In genomic region chr1:182388392-182389134, GRCh38 we compare ENCODE assay signal across 11 cellular contexts.
DNase-seq lines count a peak whose midpoint lies in the region; ATAC-seq and TF ChIP-seq lines count a peak whose summit lies in the region.
"Had no signal": no experiment of that assay in that cellular context is flagged by ENCODE, and none has a peak within 500 bp of the region (broad histone marks: within the 10 kb centered on the region; RNA-seq: fewer than 3 reads in every experiment).

No MANE protein-coding gene starts in this region.

- peaks cover 67% of the 10 kb centered on the region for H3K79me2 ChIP-seq in DND-41 (ENCODE audit: insufficient read depth, low read length)
- H3K79me2 ChIP-seq: parathyroid adenoma had no signal

- TF ChIP-seq CTCF in DND-41 (IDR thresholded peaks at IDR 0.05; ENCODE audit: borderline replicate concordance, extremely low read depth, low read length, poor library complexity, severe bottlenecking) (no peak), WI38 (IDR thresholded peaks at IDR 0.05; ENCODE audit: low read depth, low read length) (no peak), retinal pigment epithelial cell (conservative IDR thresholded peaks at IDR 0.05; ENCODE audit: low read depth, low read length) (no peak)

- peak overlapping the region; percentile 82 for H3K27ac ChIP-seq in DND-41 (ENCODE audit: low read length)
- H3K27ac ChIP-seq: parathyroid adenoma had no signal

- no peak overlapping the region for H2AFZ ChIP-seq in DND-41 (ENCODE audit: low read depth, low read length)
- H2AFZ ChIP-seq: parathyroid adenoma had no signal

- peak overlapping the region; percentile 68 for H3K4me2 ChIP-seq in DND-41 (ENCODE audit: insufficient read depth, low read length)

- ATAC-seq in DND-41 (ENCODE audit: insufficient read depth, low read depth) (no peak), GM21390 (IDR thresholded peaks at IDR 0.05; ENCODE audit: unreplicated experiment) (no peak), HG02840 (IDR thresholded peaks at IDR 0.05; ENCODE audit: low FRiP score, unreplicated experiment) (no peak)

- H3K4me3 ChIP-seq in DND-41 (ENCODE audit: low read depth in 1 of 2, low read length in 2 of 2) (peak overlapping the region; percentile 50 to 73; a peak in 3 of 4 replicates), WI38 (ENCODE audit: low read depth, low read length) (peak overlapping the region; percentile 79), iPS-11a (ENCODE audit: low read depth, low read length) (peak overlapping the region; percentile 91), retinal pigment epithelial cell (ENCODE audit: low read length) (peak overlapping the region; percentile 94)

- peaks cover 68% of the 10 kb centered on the region for H3K36me3 ChIP-seq in DND-41 (ENCODE audit: insufficient read depth, low read length)

- DNase-seq in DND-41 (no peak), retinal pigment epithelial cell (ENCODE audit: low read depth) (no peak), NCI-H2196 treated with DMSO at 0.1 percent for 48 hours (lab: John Stamatoyannopoulos, UW; ENCODE audit: unreplicated experiment) (no peak), NCI-H146 (lab: John Stamatoyannopoulos, UW) (no peak)
- DNase-seq: activated gamma-delta T cell; NK-92 treated with Interleukin-12 subunit alpha and Interleukin-12 subunit beta, amount 100 ng/mL, for 24 hours had no signal

- H3K4me1 ChIP-seq in DND-41 (ENCODE audit: insufficient read depth, low read length), result peaks cover 52% of the 10 kb centered on the region
- H3K4me1 ChIP-seq: parathyroid adenoma had no signal

- no peaks in the 10 kb centered on the region for H3K27me3 ChIP-seq in DND-41 (ENCODE audit: insufficient read depth, low read length, poor library complexity)

- H4K20me1 ChIP-seq in DND-41 (ENCODE audit: insufficient read depth, low read length), result peaks cover 70% of the 10 kb centered on the region

- no peaks in the 10 kb centered on the region for H3K9me3 ChIP-seq in DND-41 (ENCODE audit: insufficient read depth, low read length, severe bottlenecking)

- peak overlapping the region; percentile 88 for H3K9ac ChIP-seq in DND-41 (ENCODE audit: low read depth, low read length)
- H3K9ac ChIP-seq: parathyroid adenoma had no signal
